ENCODE assay signal across 17 cellular contexts in the genomic region with DNA sequence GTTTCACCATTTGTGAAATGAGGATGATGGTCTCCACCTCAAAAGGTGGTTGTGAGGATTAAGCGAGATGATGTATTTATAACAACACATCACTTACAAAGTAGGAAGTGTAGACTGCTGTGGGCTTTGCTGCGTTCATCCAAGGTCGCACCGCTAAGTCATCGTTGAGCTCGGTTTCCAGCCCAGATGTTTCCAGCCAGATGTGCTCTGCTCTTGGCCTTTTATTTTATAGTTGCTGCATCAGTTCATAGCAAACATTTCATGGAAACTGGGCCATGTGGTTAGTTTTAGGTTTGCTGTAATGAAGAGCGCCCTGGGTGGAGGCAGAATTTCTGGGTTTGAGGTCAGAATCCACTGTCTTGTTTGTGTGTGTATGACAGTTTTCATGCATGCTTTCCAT.
DNase-seq lines count a peak whose midpoint lies in the region; ATAC-seq and TF ChIP-seq lines count a peak whose summit lies in the region.
"Had no signal": no experiment of that assay in that cellular context is flagged by ENCODE, and none has a peak within 500 bp of the region (broad histone marks: within the 10 kb centered on the region; RNA-seq: fewer than 3 reads in every experiment).

No MANE protein-coding gene starts in this region.

- no peaks in the 10 kb centered on the region for H3K9me3 ChIP-seq in Caco-2
- H3K9me3 ChIP-seq in hepatocyte (ENCODE audit: low read depth): no peaks in the 10 kb centered on the region
- no peaks in the 10 kb centered on the region for H3K9me3 ChIP-seq in smooth muscle cell (replicated peaks; ENCODE audit: low read depth)
- no peaks in the 10 kb centered on the region for H3K9me3 ChIP-seq in right cardiac atrium (ENCODE audit: control insufficient read depth, low read length)
- no peaks in the 10 kb centered on the region; the same call in 1 of the 2 replicates for H3K9me3 ChIP-seq in BE2C

- H3K4me1 Mint-ChIP-seq in Caco-2 (ENCODE audit: low read depth, unreplicated experiment): peaks cover 44% of the 10 kb centered on the region
- H3K4me1 Mint-ChIP-seq: activated naive CD8-positive, alpha-beta T cell treated with anti-CD3 and anti-CD28 coated beads for 36 hours; naive B cell had no signal

- DNase-seq in Caco-2: no peak
- peak; percentile 37 for DNase-seq in amniotic epithelial cell (ENCODE audit: low read depth)
- DNase-seq in hepatocyte (ENCODE audit: low spot score): peak; percentile 23
- no peak for DNase-seq in smooth muscle cell (lab: John Stamatoyannopoulos, UW; ENCODE audit: unreplicated experiment)
- no peak for DNase-seq in right cardiac atrium
- DNase-seq in NCI-H1436 treated with DMSO at 0.1 percent for 48 hours (lab: John Stamatoyannopoulos, UW): no peak
- no peak for DNase-seq in BE2C
- DNase-seq: activated CD8-positive, alpha-beta T cell treated with anti-CD3 and anti-CD28 coated beads, Interleukin-2, amount 10 ng/mL, durations not matched to agents 7 days and 5 days; activated naive CD8-positive, alpha-beta T cell treated with anti-CD3 and anti-CD28 coated beads for 36 hours; effector CD4-positive, alpha-beta T cell; naive B cell; NCI-H1694; NK-92 treated with Interleukin-12 subunit alpha and Interleukin-12 subunit beta, amount 100 ng/mL, for 24 hours; stimulated activated CD4-positive, alpha-beta T cell treated with anti-CD3 and anti-CD28 coated beads, Interleukin-12 subunit alpha, Interleukin-12 subunit beta, amount 100 ng/mL, for 4 hours; stimulated activated naive CD8-positive, alpha-beta T cell treated with anti-CD3 and anti-CD28 coated beads, Interleukin-15, Interleukin-2, amounts not matched to agents 100 U/mL and 50 U/mL, for 24 hours had no signal

- no peaks in the 10 kb centered on the region for H3K27me3 Mint-ChIP-seq in Caco-2 (ENCODE audit: insufficient read depth, unreplicated experiment)

- H3K4me3 ChIP-seq in Caco-2 (ENCODE audit: low read depth, low read length) (no peak overlapping the region), hepatocyte (no peak overlapping the region), smooth muscle cell (no peak overlapping the region), right cardiac atrium (ENCODE audit: low read length) (no peak overlapping the region), BE2C (ENCODE audit: low read depth, low read length) (no peak overlapping the region)

- POLR2A ChIA-PET in Caco-2 (lab: Charles Lee): no interaction called here

- H3K9me3 Mint-ChIP-seq in Caco-2 (ENCODE audit: unreplicated experiment): no peaks in the 10 kb centered on the region
- H3K9me3 Mint-ChIP-seq: activated naive CD8-positive, alpha-beta T cell treated with anti-CD3 and anti-CD28 coated beads for 36 hours; T-helper 1 cell treated with Interleukin-12 subunit alpha and Interleukin-12 subunit beta and Interleukin-4 antibody, amounts not matched to agents 30 μg/mL and 1 μg/mL, for 36 hours had no signal

- H3K27me3 ChIP-seq in Caco-2 (replicated peaks; ENCODE audit: control insufficient read depth, insufficient read depth, low read length): no peaks in the 10 kb centered on the region
- H3K27me3 ChIP-seq in hepatocyte: no peaks in the 10 kb centered on the region
- no peaks in the 10 kb centered on the region for H3K27me3 ChIP-seq in smooth muscle cell (ENCODE audit: low read depth)
- no peaks in the 10 kb centered on the region for H3K27me3 ChIP-seq in right cardiac atrium (ENCODE audit: control insufficient read depth, insufficient read depth)
- no peaks in the 10 kb centered on the region for H3K27me3 ChIP-seq in BE2C

- BruUV-seq in Caco-2 (replicated peaks; lab: Mats Ljungman, UMichigan): no TSS peak

- H3K9me2 ChIP-seq in hepatocyte (replicated peaks; ENCODE audit: insufficient read depth): no peaks in the 10 kb centered on the region

- H3K36me3 Mint-ChIP-seq in Caco-2 (ENCODE audit: insufficient read depth, unreplicated experiment): peaks cover 22% of the 10 kb centered on the region
- H3K36me3 Mint-ChIP-seq: activated naive CD8-positive, alpha-beta T cell treated with anti-CD3 and anti-CD28 coated beads for 36 hours; naive B cell had no signal

- H3K4me3 Mint-ChIP-seq in Caco-2 (ENCODE audit: unreplicated experiment): no peak overlapping the region
- H3K4me3 Mint-ChIP-seq: activated CD8-positive, alpha-beta T cell treated with anti-CD3 and anti-CD28 coated beads, Interleukin-2, amount 10 ng/mL, durations not matched to agents 7 days and 5 days; activated naive CD8-positive, alpha-beta T cell treated with anti-CD3 and anti-CD28 coated beads for 36 hours; naive B cell; T-helper 1 cell treated with Interleukin-12 subunit alpha and Interleukin-12 subunit beta and Interleukin-4 antibody, amounts not matched to agents 30 μg/mL and 1 μg/mL, for 36 hours had no signal

- ATAC-seq in right cardiac atrium: no peak
- ATAC-seq in HG02798 (IDR thresholded peaks at IDR 0.05; ENCODE audit: poor library complexity, unreplicated experiment): no peak
- ATAC-seq: activated CD8-positive, alpha-beta T cell treated with anti-CD3 and anti-CD28 coated beads, Interleukin-2, amount 10 ng/mL, durations not matched to agents 7 days and 5 days; stimulated activated naive CD8-positive, alpha-beta T cell treated with anti-CD3 and anti-CD28 coated beads, Interleukin-15, Interleukin-2, amounts not matched to agents 100 U/mL and 50 U/mL, for 24 hours had no signal

- H3K79me2 ChIP-seq in hepatocyte (peaks cover 72% of the 10 kb centered on the region), smooth muscle cell (ENCODE audit: low read depth) (peaks cover 51% of the 10 kb centered on the region)

- H3K9ac ChIP-seq in smooth muscle cell (ENCODE audit: low read depth): no peak overlapping the region

- intact Hi-C loops in Caco-2 (cut with micrococcal nuclease; ENCODE audit: unreplicated experiment) (loop anchor here (2.0 kb wide), 1 partner anchor 13 kb away; no protein-coding TSS in a partner anchor), right cardiac atrium (cut with DNase I) (no loop called here)

- H3K4me2 ChIP-seq in hepatocyte (peak overlapping the region; percentile 35), smooth muscle cell (peak overlapping the region; percentile 75)

- H3K4me1 ChIP-seq in Caco-2 (peaks cover 37% of the 10 kb centered on the region), hepatocyte (ENCODE audit: insufficient read depth) (peaks cover 23% of the 10 kb centered on the region), smooth muscle cell (ENCODE audit: low read depth) (peaks cover 17% of the 10 kb centered on the region), right cardiac atrium (ENCODE audit: control insufficient read depth, insufficient read depth, low read length) (no peaks in the 10 kb centered on the region), BE2C (peaks cover 3% of the 10 kb centered on the region; the same call in 1 of the 2 replicates)

- H2AFZ ChIP-seq in hepatocyte (no peak overlapping the region), smooth muscle cell (ENCODE audit: low read depth) (no peak overlapping the region)

- CTCF ChIA-PET in Caco-2 (lab: Charles Lee): no interaction called here

- peak overlapping the region; percentile 89 for H3K27ac Mint-ChIP-seq in Caco-2 (ENCODE audit: unreplicated experiment)
- H3K27ac Mint-ChIP-seq: activated CD8-positive, alpha-beta T cell treated with anti-CD3 and anti-CD28 coated beads, Interleukin-2, amount 10 ng/mL, durations not matched to agents 7 days and 5 days; activated naive CD8-positive, alpha-beta T cell treated with anti-CD3 and anti-CD28 coated beads for 36 hours; T-helper 1 cell treated with Interleukin-12 subunit alpha and Interleukin-12 subunit beta and Interleukin-4 antibody, amounts not matched to agents 30 μg/mL and 1 μg/mL, for 36 hours had no signal

- 40% methylated on average over 7 of the region's 7 CpGs for WGBS in hepatocyte (ENCODE audit: low lambda C conversion rate, missing lambda C conversion rate)
- WGBS in smooth muscle cell (ENCODE audit: low lambda C conversion rate): 32% methylated on average over 7 of the region's 7 CpGs
- 57% methylated on average over 7 of the region's 7 CpGs for WGBS in right cardiac atrium

- no peaks in the 10 kb centered on the region for H4K20me1 ChIP-seq in hepatocyte (ENCODE audit: insufficient read depth, poor library complexity, severe bottlenecking)
- peaks cover 7% of the 10 kb centered on the region for H4K20me1 ChIP-seq in smooth muscle cell (ENCODE audit: low read depth)

- peaks cover 7% of the 10 kb centered on the region for H3F3A ChIP-seq in smooth muscle cell (ENCODE audit: low read depth)

- TF ChIP-seq CTCF in Caco-2 (IDR thresholded peaks at IDR 0.05; ENCODE audit: insufficient read depth in 1 of 2, low read depth in 1 of 2, low read length in 1 of 2, severe bottlenecking in 1 of 2, unreplicated experiment in 1 of 2) (no peak), hepatocyte (IDR thresholded peaks at IDR 0.05; ENCODE audit: poor library complexity) (no peak), smooth muscle cell (IDR thresholded peaks at IDR 0.05; ENCODE audit: borderline replicate concordance, insufficient read depth, poor library complexity, severe bottlenecking) (no peak), BE2C (IDR thresholded peaks at IDR 0.05; ENCODE audit: low read depth, low read length) (no peak)

- H3K36me3 ChIP-seq in Caco-2 (ENCODE audit: control insufficient read depth, insufficient read depth, low read length) (no peaks in the 10 kb centered on the region; the same call in 1 of the 2 replicates), hepatocyte (replicated peaks; ENCODE audit: insufficient read depth, low read depth) (no peaks in the 10 kb centered on the region), smooth muscle cell (ENCODE audit: low read depth) (no peaks in the 10 kb centered on the region), BE2C (no peaks in the 10 kb centered on the region)

- H3K27ac ChIP-seq in hepatocyte (peak overlapping the region; percentile 69), smooth muscle cell (ENCODE audit: low read depth) (peak overlapping the region; percentile 87), right cardiac atrium (ENCODE audit: low read length) (no peak overlapping the region)

Comparison
In these comparisons a context has a peak if more than half of its experiments do, and no peak if none do; other contexts are left out.
1. DNase-seq: peak in amniotic epithelial cell (single experiment) and hepatocyte (single experiment); none in Caco-2 (0 of 2), smooth muscle cell (single experiment), right cardiac atrium (0 of 3), NCI-H1436 treated with DMSO at 0.1 percent for 48 hours (single experiment) and BE2C (single experiment).